ENCODE assay signal across 9 cellular contexts in genomic region chr7:6160191-6160623, GRCh38. TPM values are rescaled to one million over a fixed set of nuclear protein-coding genes. Genes with fewer than 3 reads are reported as not detected.
DNase-seq lines count a peak whose midpoint lies in the region; TF ChIP-seq lines count a peak whose summit lies in the region.
"Had no signal": no experiment of that assay in that cellular context is flagged by ENCODE, and none has a peak within 500 bp of the region (broad histone marks: within the 10 kb centered on the region; RNA-seq: fewer than 3 reads in every experiment).

No MANE protein-coding gene starts in this region.

- no peak for DNase-seq in GM20000 (ENCODE audit: low spot score)
- DNase-seq in RPMI7951 (ENCODE audit: low read depth), result peak; percentile 45
- peak; percentile 72 for DNase-seq in fibroblast of the conjunctiva (ENCODE audit: low read depth)
- DNase-seq in neuronal stem cell (ENCODE audit: low spot score), result peak; percentile 33
- DNase-seq in stimulated activated CD4-positive, alpha-beta T cell treated with anti-CD3 and anti-CD28 coated beads, Interleukin-4, amount 100 ng/mL, for 4 hours, result no peak
- no peak for DNase-seq in activated CD4-positive, CD25-positive, alpha-beta regulatory T cell (lab: John Stamatoyannopoulos, UW)
- DNase-seq in NCI-H2107 (lab: John Stamatoyannopoulos, UW), result no peak
- no peak for DNase-seq in activated CD4-positive, alpha-beta T cell treated with anti-CD3 and anti-CD28 coated beads for 4 hours
- DNase-seq: activated B cell treated with CpG ODN at 0.5 μM for 24 hours had no signal

- H3K27me3 ChIP-seq in neuronal stem cell (ENCODE audit: control insufficient read depth in 3 of 3, insufficient read depth in 3 of 3, low read depth in 1 of 3, low read length in 3 of 3), result no peaks in the 10 kb centered on the region

- H3K4me3 ChIP-seq in neuronal stem cell (ENCODE audit: low read length in 2 of 2), result no peak overlapping the region

- peaks cover 8% of the 10 kb centered on the region for H3K79me1 ChIP-seq in neuronal stem cell (ENCODE audit: low read depth, low read length)

- H3K4me2 ChIP-seq in neuronal stem cell (ENCODE audit: insufficient read depth, low read length, poor library complexity, severe bottlenecking), result no peak overlapping the region

- H3K4me1 ChIP-seq in neuronal stem cell (ENCODE audit: control insufficient read depth in 2 of 2, insufficient read depth in 1 of 2, low read depth in 1 of 2, low read length in 2 of 2), result no peaks in the 10 kb centered on the region

- no peak overlapping the region for H3K27ac ChIP-seq in neuronal stem cell (replicated peaks; ENCODE audit: low read length)

- no peak overlapping the region for H3K4ac ChIP-seq in neuronal stem cell (ENCODE audit: low read length)

- no peak overlapping the region for H2BK5ac ChIP-seq in neuronal stem cell (ENCODE audit: low read length)

- H3K23ac ChIP-seq in neuronal stem cell (ENCODE audit: low read depth, low read length, poor library complexity), result no peak overlapping the region

- no peak overlapping the region for H2AFZ ChIP-seq in neuronal stem cell (ENCODE audit: low read length)

- H3K36me3 ChIP-seq in neuronal stem cell (replicated peaks in 1 of 2; ENCODE audit: control insufficient read depth in 2 of 2, insufficient read depth in 2 of 2, low read length in 2 of 2), result peaks cover 34 to 98% of the 10 kb centered on the region in 2 donors

- H3K14ac ChIP-seq in neuronal stem cell (ENCODE audit: low read length), result no peak overlapping the region

- H2AK5ac ChIP-seq in neuronal stem cell (ENCODE audit: low read depth, low read length), result no peak overlapping the region

- H3K18ac ChIP-seq in neuronal stem cell (ENCODE audit: low read length), result no peak overlapping the region

- no CpG with 5 or more reads among the region's 15 CpGs for WGBS in neuronal stem cell (ENCODE audit: extremely low coverage in 2 of 2, insufficient read length in 2 of 2, insufficient replicate concordance in 1 of 2), 2 donors

- no peak overlapping the region for H2BK12ac ChIP-seq in neuronal stem cell (ENCODE audit: low read length)

- H4K91ac ChIP-seq in neuronal stem cell (ENCODE audit: low read depth, low read length, poor library complexity), result no peak overlapping the region

- no peak overlapping the region for H4K8ac ChIP-seq in neuronal stem cell (ENCODE audit: low read depth, low read length)

- no peak overlapping the region for H2BK120ac ChIP-seq in neuronal stem cell (ENCODE audit: low read depth, low read length)

- peak; percentile 4 for TF ChIP-seq CTCF in GM20000 (IDR thresholded peaks at IDR 0.05; ENCODE audit: extremely low read depth, missing control alignments)

- H3K9me3 ChIP-seq in neuronal stem cell (replicated peaks in 1 of 2; ENCODE audit: control insufficient read depth in 2 of 2, insufficient read depth in 1 of 2, low read depth in 1 of 2, low read length in 2 of 2), result no peaks in the 10 kb centered on the region

- H3K9ac ChIP-seq in neuronal stem cell (ENCODE audit: low read depth, low read length, poor library complexity), result no peak overlapping the region

- no peak overlapping the region for H2BK15ac ChIP-seq in neuronal stem cell (ENCODE audit: low read length)

RNA-seq across cellular contexts. Expression of gene USP42, which starts 55.5 kb away (rescaled TPM):
- 4.8 and 5.6 TPM in 2 replicates for total RNA-seq in RPMI7951 (2014; rRNA removed; shearing (Covaris generic))
- 18.1 TPM for polyA plus RNA-seq in neuronal stem cell (2013, experiment 1 of 2)
- 18.7 TPM for polyA plus RNA-seq in neuronal stem cell (2013, experiment 2 of 2)

Comparison
In these comparisons a context has a peak if more than half of its experiments do, and no peak if none do; other contexts are left out.
1. DNase-seq: peak in RPMI7951 (single experiment), fibroblast of the conjunctiva (single experiment) and neuronal stem cell (single experiment); none in GM20000 (single experiment), stimulated activated CD4-positive, alpha-beta T cell treated with anti-CD3 and anti-CD28 coated beads, Interleukin-4, amount 100 ng/mL, for 4 hours (0 of 2), activated CD4-positive, CD25-positive, alpha-beta regulatory T cell (0 of 4), NCI-H2107 (single experiment) and activated CD4-positive, alpha-beta T cell treated with anti-CD3 and anti-CD28 coated beads for 4 hours (0 of 2).